ENCODE assay signal across 30 cellular contexts in the genomic region with DNA sequence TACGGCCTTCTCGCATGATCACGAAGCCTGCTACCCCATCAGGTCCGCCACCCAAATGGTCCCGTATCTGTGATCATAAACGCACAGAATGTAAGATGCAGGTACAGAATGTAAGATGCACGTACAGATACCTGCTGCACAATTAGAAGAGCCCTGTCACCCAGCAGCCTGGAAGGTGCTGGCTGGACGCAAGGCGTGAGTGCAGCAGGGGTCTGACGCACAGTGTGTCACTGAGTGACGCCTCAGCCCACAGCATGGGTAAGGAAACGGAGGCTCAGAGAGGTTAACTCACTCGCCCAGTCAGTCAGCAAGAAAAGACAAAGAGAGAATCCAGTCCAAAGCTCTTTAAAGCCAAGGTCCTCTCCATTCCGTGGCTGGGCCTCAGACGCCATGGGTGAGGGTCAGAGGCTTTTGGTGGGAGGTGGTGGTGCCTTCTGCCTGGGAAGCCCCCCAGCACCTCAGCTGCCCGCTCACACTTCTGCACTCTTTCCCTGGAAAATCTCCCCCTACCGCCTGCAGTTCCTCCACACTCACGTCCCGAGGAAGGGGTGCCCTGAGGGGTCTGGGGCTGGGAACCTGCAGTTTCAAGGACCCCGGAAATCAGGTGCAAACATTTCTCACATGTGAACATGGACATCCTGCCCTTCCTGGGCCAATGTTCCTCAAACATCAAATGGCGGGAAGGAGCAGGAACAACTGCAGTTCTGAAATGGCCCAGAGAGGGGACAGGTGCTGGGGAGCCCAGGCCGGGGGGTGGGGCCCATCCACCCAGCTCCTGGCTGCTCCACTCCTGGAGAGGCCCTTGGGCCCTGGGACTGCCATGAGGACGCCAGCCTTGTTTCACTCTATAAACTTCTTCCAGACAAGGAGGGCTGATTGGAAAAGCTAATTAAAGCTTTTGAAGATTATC. TPM values are rescaled to one million over a fixed set of nuclear protein-coding genes. Genes with fewer than 3 reads are reported as not detected.
A peak's percentile ranks its signal among the peaks of the same experiment; 100 is the strongest.
DNase-seq lines count a peak whose midpoint lies in the region; ATAC-seq, FAIRE-seq and TF ChIP-seq lines count a peak whose summit lies in the region.
"Had no signal": no experiment of that assay in that cellular context is flagged by ENCODE, and none has a peak within 500 bp of the region (broad histone marks: within the 10 kb centered on the region; RNA-seq: fewer than 3 reads in every experiment).

No MANE protein-coding gene starts in this region.

- in situ Hi-C loops in GM12878 (cut with MboI): no loop called here

- ATAC-seq in GM12878 (no peak), GM21447 (IDR thresholded peaks at IDR 0.05; ENCODE audit: unreplicated experiment) (no peak), GM21528 (IDR thresholded peaks at IDR 0.05; ENCODE audit: low FRiP score, unreplicated experiment) (no peak)
- ATAC-seq: HCT116, left lobe of liver, T-cell had no signal

- H3K9me3 Mint-ChIP-seq in MCF 10A (ENCODE audit: unreplicated experiment): no peaks in the 10 kb centered on the region
- H3K9me3 Mint-ChIP-seq: activated CD4-positive, alpha-beta memory T cell treated with anti-CD3 and anti-CD28 coated beads for 36 hours; nephron progenitor cell; T-cell had no signal

- TF ChIP-seq EP300 in GM12878 (IDR thresholded peaks at IDR 0.05; ENCODE audit: borderline replicate concordance in 1 of 2, control insufficient read depth in 1 of 2, low read depth in 2 of 2, low read length in 2 of 2): no peak

- no peaks in the 10 kb centered on the region for H3K36me3 ChIP-seq in breast epithelium
- H3K36me3 ChIP-seq in GM12878 (ENCODE audit: control insufficient read depth in 2 of 2, insufficient read depth in 2 of 2, low read length in 1 of 2): peaks cover 19 to 27% of the 10 kb centered on the region in 2 experiments
- peaks cover 41% of the 10 kb centered on the region for H3K36me3 ChIP-seq in neutrophil

- H3K27ac ChIP-seq in breast epithelium: peak overlapping the region; percentile 66 to 89
- no peak overlapping the region for H3K27ac ChIP-seq in GM12878 (ENCODE audit: control insufficient read depth, insufficient read depth)
- H3K27ac ChIP-seq in neutrophil: peak overlapping the region; percentile 76
- H3K27ac ChIP-seq: parathyroid adenoma, SJCRH30 had no signal

- no peak overlapping the region for H3K9ac ChIP-seq in GM12878 (ENCODE audit: control insufficient read depth, insufficient read depth, low read length)
- H3K9ac ChIP-seq: parathyroid adenoma had no signal

- 91% methylated on average over 23 of the region's 23 CpGs for WGBS in GM12878 (ENCODE audit: insufficient coverage, insufficient replicate concordance, low lambda C conversion rate, missing lambda C conversion rate)

- no peak overlapping the region for H3K4me3 Mint-ChIP-seq in MCF 10A (ENCODE audit: unreplicated experiment)
- H3K4me3 Mint-ChIP-seq: activated CD4-positive, alpha-beta memory T cell treated with anti-CD3 and anti-CD28 coated beads for 36 hours; B cell; nephron progenitor cell; T-cell had no signal

- H3K79me2 ChIP-seq in GM12878 (ENCODE audit: control insufficient read depth, insufficient read depth, low read length): no peaks in the 10 kb centered on the region; the same call in 1 of the 2 replicates

- no peak overlapping the region for H3K27ac Mint-ChIP-seq in MCF 10A (ENCODE audit: low read depth, unreplicated experiment)

- H3K4me2 ChIP-seq in GM12878 (ENCODE audit: control insufficient read depth, insufficient read depth): no peak overlapping the region

- SMC1A ChIA-PET in GM12878 (lab: Charles Lee; ENCODE audit: uncharacterized antibody, unreplicated experiment): no interaction called here

- H3K4me3 ChIP-seq in breast epithelium (no peak overlapping the region), GM12878 (no peak overlapping the region), neutrophil (ENCODE audit: low read depth in 1 of 2, low read length in 1 of 2) (no peak overlapping the region)
- H3K4me3 ChIP-seq: right atrium auricular region, SJCRH30, testis had no signal

- H3K9me3 ChIP-seq in breast epithelium (no peaks in the 10 kb centered on the region), GM12878 (replicated peaks; ENCODE audit: control insufficient read depth, insufficient read depth, low read length) (no peaks in the 10 kb centered on the region), neutrophil (no peaks in the 10 kb centered on the region)
- H3K9me3 ChIP-seq: right atrium auricular region, SJCRH30, spleen, testis had no signal

- CTCF ChIA-PET in MCF 10A (lab: Yijun Ruan, JAX) (no interaction called here), GM12878 (lab: Yijun Ruan, JAX) (no interaction called here)

- no peak for FAIRE-seq in GM12878 (lab: Jason Lieb, UNC)
- FAIRE-seq: endothelial cell of umbilical vein, G401.6, HTR-8/SVneo, RCC 7860 had no signal

- TF ChIP-seq CTCF in breast epithelium (IDR thresholded peaks at IDR 0.05) (no peak), MCF 10A (IDR thresholded peaks at IDR 0.05; ENCODE audit: unreplicated experiment) (no peak), GM12878 (IDR thresholded peaks at IDR 0.05 in 2 of 3, conservative IDR thresholded peaks at IDR 0.05 in 1 of 3; ENCODE audit: control insufficient read depth in 2 of 3, extremely low read depth in 1 of 3, insufficient read depth in 1 of 3, low read depth in 3 of 3, low read length in 3 of 3) (no peak), neutrophil (IDR thresholded peaks at IDR 0.05) (no peak)

- POLR2A ChIA-PET in MCF 10A (lab: Yijun Ruan, JAX) (no interaction called here), GM12878 (lab: Charles Lee) (no interaction called here)

- TF ChIP-seq POLR2A in breast epithelium (IDR thresholded peaks at IDR 0.05) (no peak), GM12878 (IDR thresholded peaks at IDR 0.05; ENCODE audit: low read depth, low read length) (0 out of 2 replicates have a peak, but pooled peaks have one; percentile 0)

- peaks cover 7% of the 10 kb centered on the region for H4K20me1 ChIP-seq in GM12878 (ENCODE audit: control insufficient read depth, insufficient read depth)

- peaks cover 17% of the 10 kb centered on the region for H3K36me3 Mint-ChIP-seq in MCF 10A (ENCODE audit: insufficient read depth, unreplicated experiment)

- intact Hi-C loops in breast epithelium (cut with DNase I; ENCODE audit: low total_unique reads) (no loop called here), MCF 10A (cut with micrococcal nuclease) (no loop called here), GM12878 (cut with micrococcal nuclease; ENCODE audit: unreplicated experiment) (no loop called here)

- no peak overlapping the region for H2AFZ ChIP-seq in GM12878 (ENCODE audit: control insufficient read depth, low read depth, low read length)
- H2AFZ ChIP-seq: parathyroid adenoma had no signal

- H3K27me3 Mint-ChIP-seq in MCF 10A (ENCODE audit: insufficient read depth, unreplicated experiment): no peaks in the 10 kb centered on the region
- H3K27me3 Mint-ChIP-seq: activated CD4-positive, alpha-beta memory T cell treated with anti-CD3 and anti-CD28 coated beads for 36 hours; B cell; T-cell had no signal

- no peak for TF ChIP-seq RAD21 in GM12878 (IDR thresholded peaks at IDR 0.05; ENCODE audit: insufficient read depth, low read depth, low read length)

- RAD21 ChIA-PET in GM12878 (lab: Charles Lee; ENCODE audit: unreplicated experiment): no interaction called here

- H3K27me3 ChIP-seq in breast epithelium (no peaks in the 10 kb centered on the region), GM12878 (replicated peaks in 1 of 2; ENCODE audit: control insufficient read depth in 2 of 2, insufficient read depth in 2 of 2, low read length in 1 of 2) (no peaks in the 10 kb centered on the region), neutrophil (no peaks in the 10 kb centered on the region)
- H3K27me3 ChIP-seq: right atrium auricular region, SJCRH30, spleen, testis had no signal

- H3K4me1 Mint-ChIP-seq in MCF 10A (ENCODE audit: insufficient read depth, unreplicated experiment): no peaks in the 10 kb centered on the region

- DNase-seq in breast epithelium (ENCODE audit: low spot score in 2 of 2): no peak
- no peak for DNase-seq in MCF 10A (ENCODE audit: unreplicated experiment)
- DNase-seq in GM12878 (ENCODE audit: low read depth, low spot score): no peak
- no peak for DNase-seq in HK-2 (ENCODE audit: unreplicated experiment)
- DNase-seq: activated CD4-positive, alpha-beta memory T cell treated with anti-CD3 and anti-CD28 coated beads for 36 hours; COR-L47; DMS53; KG1; midbrain; MM.1S; NCI-H2029; NCI-H69; nephron progenitor cell; SJCRH30; spleen; stimulated activated CD4-positive, alpha-beta T cell treated with anti-CD3 and anti-CD28 coated beads, Interleukin-2, amount 100 ng/mL, for 48 hours; T-cell; testis had no signal

- H3K4me1 ChIP-seq in breast epithelium: no peaks in the 10 kb centered on the region
- H3K4me1 ChIP-seq in GM12878 (ENCODE audit: control insufficient read depth, insufficient read depth, low read length): no peaks in the 10 kb centered on the region
- peaks cover 47 to 49% of the 10 kb centered on the region in 2 experiments for H3K4me1 ChIP-seq in neutrophil (ENCODE audit: control insufficient read depth in 1 of 2, insufficient read depth in 1 of 2, low read depth in 1 of 2, low read length in 1 of 2)
- H3K4me1 ChIP-seq: parathyroid adenoma, SJCRH30 had no signal

- no TSS peak for BruUV-seq in MCF 10A (replicated peaks; lab: Mats Ljungman, UMichigan)
- BruUV-seq in GM12878 (replicated peaks; lab: Mats Ljungman, UMichigan): no TSS peak

RNA-seq across cellular contexts. Expression of a gene that starts 59.4 kb away (rescaled TPM):
- total RNA-seq in breast epithelium (10 to 100 TPM in 2 of 3 donors, 1 to 10 TPM in 1; 6.2 to 13.9 (median 13.1) TPM), MCF 10A (2022) (16.2 and 20.2 TPM in 2 replicates), GM12878 (2014; rRNA removed) (15.3 and 19.7 TPM in 2 replicates), GM12878 (2014; rRNA removed; fragmentation: Illumina TruSeq; extraction: Trizol) (7.8 and 8.2 TPM in 2 replicates), GM12878 (2021) (15.3 and 15.5 TPM in 2 replicates)
- total RNA-seq in GM12878 (2013; cell fraction: nucleolus; rRNA removed): 17.7 and 21.0 TPM in 2 replicates
- 2.2 TPM for polyA plus RNA-seq in GM12878 (2011; ENCODE audit: low read depth)
- polyA plus RNA-seq in GM12878 (2011; rRNA removed) (4.0 and 8.2 TPM in 2 replicates), GM12878 (2014; fragmentation: Illumina TruSeq; extraction: Trizol) (3.4 and 7.3 TPM in 2 replicates), GM12878 (2014; fragmentation: Nextera tagmentation; extraction: Ambion mirVana) (1 to 10 TPM in 1 of 2 experiments, under 1 TPM in 1; 0.58 to 1.8 TPM), GM12878 (2014; rRNA removed) (21.4 and 22.0 TPM in 2 replicates), GM12878 (2016; fragmentation: Nextera tagmentation; extraction: Ambion mirVana) (10 to 100 TPM; 12.1 to 12.8 TPM)
- polyA plus RNA-seq in GM12878 (2011; cell fraction: cytosol; rRNA removed): 13.8 and 19.2 TPM in 2 replicates
- polyA plus RNA-seq in GM12878 (2011; cell fraction: nucleus; rRNA removed): 12.3 and 14.7 TPM in 2 replicates
- polyA plus RNA-seq in GM12878 (2012): 7.1 and 8.7 TPM in 2 replicates
- 6.9 and 11.3 TPM in 2 replicates for polyA minus RNA-seq in GM12878 (2011; rRNA and poly(A)+ RNA removed)
- 2.8 and 3.6 TPM in 2 replicates for polyA minus RNA-seq in GM12878 (2011; cell fraction: cytosol; rRNA and poly(A)+ RNA removed)
- 6.5 and 12.4 TPM in 2 replicates for polyA minus RNA-seq in GM12878 (2011; cell fraction: nucleus; rRNA and poly(A)+ RNA removed)

RNA-seq across cellular contexts. Expression of a gene that starts 59.5 kb away (rescaled TPM):
- total RNA-seq in breast epithelium (100 to 1,000 TPM in 1 of 3 donors, 10 to 100 TPM in 2; 65.9 to 116 (median 80.5) TPM), MCF 10A (2022) (26.7 and 28.7 TPM in 2 replicates), GM12878 (2014; rRNA removed) (56.2 and 62.2 TPM in 2 replicates), GM12878 (2014; rRNA removed; fragmentation: Illumina TruSeq; extraction: Trizol) (34.8 and 38.1 TPM in 2 replicates), GM12878 (2021) (58.0 and 61.2 TPM in 2 replicates)
- 18.7 and 23.4 TPM in 2 replicates for total RNA-seq in GM12878 (2013; cell fraction: nucleolus; rRNA removed)
- 16.0 TPM for polyA plus RNA-seq in GM12878 (2011; ENCODE audit: low read depth)
- polyA plus RNA-seq in GM12878 (2011; rRNA removed) (25.2 and 37.3 TPM in 2 replicates), GM12878 (2014; fragmentation: Illumina TruSeq; extraction: Trizol) (12.1 and 27.8 TPM in 2 replicates), GM12878 (2014; fragmentation: Nextera tagmentation; extraction: Ambion mirVana) (1 to 10 TPM; 1.3 to 9.8 TPM), GM12878 (2014; rRNA removed) (68.7 and 70.2 TPM in 2 replicates), GM12878 (2016; fragmentation: Nextera tagmentation; extraction: Ambion mirVana) (100 to 1,000 TPM; 104 to 114 TPM)
- polyA plus RNA-seq in GM12878 (2011; cell fraction: cytosol; rRNA removed): 55.9 and 62.9 TPM in 2 replicates
- polyA plus RNA-seq in GM12878 (2011; cell fraction: nucleus; rRNA removed): 31.0 and 31.3 TPM in 2 replicates
- 27.4 and 42.6 TPM in 2 replicates for polyA plus RNA-seq in GM12878 (2012)
- polyA minus RNA-seq in GM12878 (2011; rRNA and poly(A)+ RNA removed): 14.8 and 28.4 TPM in 2 replicates
- 12.7 and 13.4 TPM in 2 replicates for polyA minus RNA-seq in GM12878 (2011; cell fraction: cytosol; rRNA and poly(A)+ RNA removed)
- 7.3 and 11.5 TPM in 2 replicates for polyA minus RNA-seq in GM12878 (2011; cell fraction: nucleus; rRNA and poly(A)+ RNA removed)
